In genomic region chr17:27577884-27578717, GRCh38 we compare ENCODE assay signal across 1 cellular context.
TF ChIP-seq lines count a peak whose summit lies in the region.

No MANE protein-coding gene starts in this region.

TF ChIP-seq in H1, 55 proteins besides CTCF, POLR2A, EP300 and RAD21 (continued from another document):
- TF ChIP-seq, protein P1, sequence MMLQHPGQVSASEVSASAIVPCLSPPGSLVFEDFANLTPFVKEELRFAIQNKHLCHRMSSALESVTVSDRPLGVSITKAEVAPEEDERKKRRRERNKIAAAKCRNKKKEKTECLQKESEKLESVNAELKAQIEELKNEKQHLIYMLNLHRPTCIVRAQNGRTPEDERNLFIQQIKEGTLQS (IDR thresholded peaks at IDR 0.05; ENCODE audit: insufficient read depth, low read depth, low read length), result no peak
TF ChIP-seq in H1: peak in this region for 0.
